Comparison of ENCODE assay signal across 22 cellular contexts in the genomic region with DNA sequence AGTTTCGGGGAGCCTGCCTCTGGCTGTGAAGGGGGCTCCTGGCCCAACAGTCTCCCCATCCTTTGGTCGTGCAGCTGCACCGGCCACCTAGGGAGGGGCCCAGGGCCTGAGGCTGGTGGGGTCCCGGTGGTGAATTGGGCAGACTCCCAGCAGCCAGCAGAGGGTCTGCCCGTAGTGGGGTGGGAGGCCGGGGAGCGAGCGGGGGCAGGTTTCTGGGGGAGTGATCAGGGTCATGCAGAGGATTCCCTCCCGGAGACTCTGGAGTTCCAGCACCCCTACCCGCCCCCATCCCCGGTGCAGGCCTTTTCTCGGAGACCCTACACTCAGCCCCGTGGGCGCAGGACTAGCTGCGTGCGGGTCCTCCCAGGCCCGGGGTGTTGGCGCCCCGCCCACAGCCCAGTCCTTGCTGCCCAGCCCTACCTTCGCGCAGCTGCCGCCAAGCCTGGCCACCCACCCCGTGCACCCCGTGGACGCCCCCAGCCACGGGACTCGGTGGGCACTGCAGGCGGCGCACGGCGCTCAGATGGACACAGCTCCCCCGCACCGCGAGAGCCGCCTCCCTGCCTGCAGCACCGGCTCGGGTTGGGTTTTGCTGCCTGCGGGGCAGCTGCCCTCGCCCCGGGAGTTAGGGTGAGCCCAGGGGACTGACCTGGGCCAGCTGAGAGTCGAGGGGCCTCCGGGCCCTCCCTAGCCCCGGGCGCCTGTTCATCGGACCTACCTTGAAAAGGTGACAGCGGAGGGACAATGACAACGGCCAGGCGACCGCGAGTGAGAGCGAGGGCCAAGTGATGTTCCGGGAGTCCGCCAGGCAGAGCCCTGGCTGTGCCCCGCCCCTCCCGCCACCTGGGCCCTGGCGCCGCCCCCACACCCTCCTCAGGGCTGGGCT. TPM values are rescaled to one million over a fixed set of nuclear protein-coding genes. Genes with fewer than 3 reads are reported as not detected.
DNase-seq lines count a peak whose midpoint lies in the region; ATAC-seq, FAIRE-seq and TF ChIP-seq lines count a peak whose summit lies in the region.
"Had no signal": no experiment of that assay in that cellular context is flagged by ENCODE, and none has a peak within 500 bp of the region (broad histone marks: within the 10 kb centered on the region; RNA-seq: fewer than 3 reads in every experiment).

A gene with protein sequence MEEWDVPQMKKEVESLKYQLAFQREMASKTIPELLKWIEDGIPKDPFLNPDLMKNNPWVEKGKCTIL (minus strand): TSS at position 787 of the 886 bp plus-strand sequence. CDS start 1,657 bp downstream, outside the sequence.

- TF ChIP-seq POLR2A in K562 (conservative IDR thresholded peaks at IDR 0.05) (no peak; the same call in 1 of the 2 replicates), thyroid gland (IDR thresholded peaks at IDR 0.05) (no peak)

- H2AFZ ChIP-seq in K562 (ENCODE audit: low read depth, low read length) (no peak within 1 kb of the TSS), mesenchymal stem cell (ENCODE audit: low read depth, low read length) (peak within 1 kb of the TSS; percentile 6)

- peak within 1 kb of the TSS; percentile 57 for H3K4me3 ChIP-seq in HUES6 (ENCODE audit: low read depth, low read length)
- no peak within 1 kb of the TSS for H3K4me3 ChIP-seq in K562
- H3K4me3 ChIP-seq in mesenchymal stem cell (ENCODE audit: insufficient read depth in 1 of 2, low read depth in 1 of 2, low read length in 2 of 2) = no peak within 1 kb of the TSS
- H3K4me3 ChIP-seq in thyroid gland (replicated peaks in 1 of 3) = no peak within 1 kb of the TSS

- no TSS peak for BruUV-seq in K562 (replicated peaks; lab: Mats Ljungman, UMichigan)

- ATAC-seq in K562 (peak; percentile 49), GM21367 (IDR thresholded peaks at IDR 0.05; ENCODE audit: unreplicated experiment) (no peak)
- ATAC-seq: left lobe of liver, sciatic nerve had no signal

- H3K18ac ChIP-seq in mesenchymal stem cell (ENCODE audit: low read depth in 1 of 2, low read length in 2 of 2) = no peak within 1 kb of the TSS

- no peak within 1 kb of the TSS for H3K4me3 Mint-ChIP-seq in osteocyte (ENCODE audit: unreplicated experiment)
- H3K4me3 Mint-ChIP-seq: CD8-positive, alpha-beta memory T cell; natural killer cell had no signal

- TF ChIP-seq EP300 in K562 (IDR thresholded peaks at IDR 0.05; ENCODE audit: low read length) = no peak

- no peaks in the 10 kb centered on the region for H3K9me3 Mint-ChIP-seq in osteocyte (ENCODE audit: unreplicated experiment)
- H3K9me3 Mint-ChIP-seq: natural killer cell had no signal

- POLR2A ChIA-PET in K562 (lab: Yijun Ruan, JAX) = interaction anchor here (0.6 to 1.6 kb wide), 5 partner anchors 12 to 297 kb away, joined by 3 to 6 read pairs (median 4); partner anchors contain the start of genes CHTF18 and RPUSD1

- peak within 1 kb of the TSS; percentile 17 for H3K9ac ChIP-seq in HUES6 (ENCODE audit: low read length)
- peak within 1 kb of the TSS in 1 of 2 experiments; percentile 14; a peak in 2 of 4 replicates for H3K9ac ChIP-seq in K562 (ENCODE audit: insufficient read depth in 1 of 2, low read depth in 2 of 2, low read length in 2 of 2)
- no peak within 1 kb of the TSS for H3K9ac ChIP-seq in mesenchymal stem cell (ENCODE audit: low read length)

- peak within 1 kb of the TSS in 1 of 2 experiments; percentile 24 for H3K4ac ChIP-seq in mesenchymal stem cell (ENCODE audit: low read depth in 1 of 2, low read length in 2 of 2)

- FAIRE-seq in K562 (lab: Jason Lieb, UNC) = no peak
- FAIRE-seq: GM18507 had no signal

- H3K79me2 ChIP-seq in K562 (ENCODE audit: control insufficient read depth, insufficient read depth, low read length) = no peaks in the 10 kb centered on the region

- intact Hi-C loops in K562 (cut with micrococcal nuclease) = no loop called here
- intact Hi-C loops in thyroid gland (cut with DNase I) = no loop called here

- in situ Hi-C loops in K562 (cut with MboI) = no loop called here

- no peaks in the 10 kb centered on the region for H3K9me3 ChIP-seq in HUES6 (ENCODE audit: control insufficient read depth, insufficient read depth, low read depth, low read length)
- no peaks in the 10 kb centered on the region for H3K9me3 ChIP-seq in K562 (replicated peaks; ENCODE audit: control insufficient read depth, insufficient read depth, low read depth, low read length)
- H3K9me3 ChIP-seq in mesenchymal stem cell (ENCODE audit: control insufficient read depth, low read length) = no peaks in the 10 kb centered on the region
- no peaks in the 10 kb centered on the region for H3K9me3 ChIP-seq in thyroid gland

- TF ChIP-seq CTCF in K562 (IDR thresholded peaks at IDR 0.05 in 2 of 3, conservative IDR thresholded peaks at IDR 0.05 in 1 of 3; ENCODE audit: insufficient read depth in 2 of 3, low read depth in 1 of 3, low read length in 3 of 3) (no peak), osteocyte (IDR thresholded peaks at IDR 0.05) (no peak), thyroid gland (IDR thresholded peaks at IDR 0.05) (no peak)

- TF ChIP-seq RAD21 in K562 (CRISPR knock-in tag; conservative IDR thresholded peaks at IDR 0.05 in 1 of 2, IDR thresholded peaks at IDR 0.05 in 1 of 2) = no peak

- H3K14ac ChIP-seq in mesenchymal stem cell (ENCODE audit: low read length in 2 of 2) = peak within 1 kb of the TSS in 1 of 2 experiments; percentile 22

- CTCF ChIA-PET in K562 (lab: Yijun Ruan, JAX; ENCODE audit: low intra/inter-chr PET ratio) = no interaction called here

- H2BK5ac ChIP-seq in mesenchymal stem cell (ENCODE audit: low read depth, low read length, poor library complexity, severe bottlenecking) = no peak within 1 kb of the TSS

- DNase-seq in DMS 273 (lab: John Stamatoyannopoulos, UW; ENCODE audit: unreplicated experiment) (peak; percentile 65), DMS 273 treated with DMSO at 0.1 percent for 48 hours (lab: John Stamatoyannopoulos, UW) (no peak), K562 (ENCODE audit: extremely low read depth in 1 of 4, low spot score in 3 of 4) (peak; percentile 46 to 78 (median 64)), mesenchymal stem cell (no peak), osteocyte (ENCODE audit: extremely low spot score, unreplicated experiment) (no peak), thyroid gland (no peak)
- DNase-seq: activated CD4-positive, alpha-beta T cell treated with anti-CD3 and anti-CD28 coated beads for 4 hours; activated T-cell treated with anti-CD3 and anti-CD28 coated beads for 4 hours; CD8-positive, alpha-beta memory T cell; cerebellar nuclear complex; GOT3; natural killer cell; NCI-H2081 treated with DMSO at 0.1 percent for 48 hours; stimulated activated naive CD4-positive, alpha-beta T cell treated with Interleukin-2 at 50 U/mL for 16 hours had no signal

- H3K27me3 Mint-ChIP-seq in osteocyte (ENCODE audit: unreplicated experiment) = no peaks in the 10 kb centered on the region

- peaks cover 21% of the 10 kb centered on the region for H3K36me3 ChIP-seq in HUES6 (ENCODE audit: control insufficient read depth, insufficient read depth, low read length)
- H3K36me3 ChIP-seq in K562 (ENCODE audit: control insufficient read depth, insufficient read depth, low read length) = peaks cover 15% of the 10 kb centered on the region; the same call in 1 of the 3 replicates
- peaks cover 0 to 29% of the 10 kb centered on the region in 2 experiments for H3K36me3 ChIP-seq in mesenchymal stem cell (ENCODE audit: control insufficient read depth in 1 of 2, insufficient read depth in 2 of 2, low read depth in 1 of 2, low read length in 2 of 2)
- no peaks in the 10 kb centered on the region for H3K36me3 ChIP-seq in thyroid gland

- H3K27me3 ChIP-seq in HUES6 (ENCODE audit: control insufficient read depth, insufficient read depth, low read length) (peaks cover 56% of the 10 kb centered on the region), K562 (ENCODE audit: control insufficient read depth in 2 of 2, insufficient read depth in 2 of 2, low read length in 2 of 2) (no peaks in the 10 kb centered on the region), mesenchymal stem cell (ENCODE audit: control insufficient read depth in 1 of 2, insufficient read depth in 1 of 2, low read length in 2 of 2) (peaks cover 45 to 46% of the 10 kb centered on the region in 2 experiments), thyroid gland (peaks cover 8% of the 10 kb centered on the region)

- peak within 1 kb of the TSS in 1 of 2 experiments; percentile 44 for H3K23ac ChIP-seq in mesenchymal stem cell (ENCODE audit: low read length in 2 of 2)

- no peak within 1 kb of the TSS for H2BK120ac ChIP-seq in mesenchymal stem cell (ENCODE audit: low read depth, low read length)

- no peak within 1 kb of the TSS for H2BK15ac ChIP-seq in mesenchymal stem cell (ENCODE audit: low read depth, poor library complexity, severe bottlenecking)

- H4K20me1 ChIP-seq in K562 (replicated peaks; ENCODE audit: control insufficient read depth, insufficient read depth, low read length) = peaks cover 11% of the 10 kb centered on the region

- no peak within 1 kb of the TSS for H3K27ac Mint-ChIP-seq in osteocyte (ENCODE audit: unreplicated experiment)
- H3K27ac Mint-ChIP-seq: CD8-positive, alpha-beta memory T cell; natural killer cell had no signal

- H3K36me3 Mint-ChIP-seq in osteocyte (ENCODE audit: unreplicated experiment) = no peaks in the 10 kb centered on the region
- H3K36me3 Mint-ChIP-seq: CD8-positive, alpha-beta memory T cell; natural killer cell had no signal

- no peaks in the 10 kb centered on the region for H3K4me1 Mint-ChIP-seq in osteocyte (ENCODE audit: unreplicated experiment)
- H3K4me1 Mint-ChIP-seq: CD8-positive, alpha-beta memory T cell; natural killer cell had no signal

- WGBS in K562 (ENCODE audit: insufficient coverage, low coverage, missing lambda C conversion rate) = 7% methylated on average over 27 of the region's 57 CpGs
- 7% methylated on average over 48 of the region's 57 CpGs for WGBS in mesenchymal stem cell
- WGBS in thyroid gland, 2 donors = 2 to 17% methylated on average over 6 to 9 of the region's 57 CpGs

- H3K4me2 ChIP-seq in K562 (ENCODE audit: insufficient read depth, low read length) = no peak within 1 kb of the TSS
- peak within 1 kb of the TSS; percentile 60 for H3K4me2 ChIP-seq in mesenchymal stem cell (ENCODE audit: low read length, poor library complexity, severe bottlenecking)

- H3K4me1 ChIP-seq in HUES6 (ENCODE audit: control insufficient read depth, insufficient read depth, low read length) (peaks cover 8% of the 10 kb centered on the region), K562 (replicated peaks in 1 of 2; ENCODE audit: control insufficient read depth in 2 of 2, insufficient read depth in 2 of 2, low read length in 2 of 2) (peaks cover 2 to 88% of the 10 kb centered on the region in 2 experiments; a peak in 3 of 5 replicates), mesenchymal stem cell (ENCODE audit: control insufficient read depth, insufficient read depth, low read depth, low read length) (peaks cover 12% of the 10 kb centered on the region), thyroid gland (no peaks in the 10 kb centered on the region)

- no peak within 1 kb of the TSS for H2BK12ac ChIP-seq in mesenchymal stem cell (ENCODE audit: low read length in 2 of 2)

- no peaks in the 10 kb centered on the region for H3K79me1 ChIP-seq in mesenchymal stem cell (replicated peaks; ENCODE audit: low read length, poor library complexity, severe bottlenecking)

- no peaks in the 10 kb centered on the region for H3K9me1 ChIP-seq in K562 (ENCODE audit: control insufficient read depth, insufficient read depth, low read length)

- no peak within 1 kb of the TSS for H4K91ac ChIP-seq in mesenchymal stem cell (ENCODE audit: low read length)

- H4K8ac ChIP-seq in mesenchymal stem cell (ENCODE audit: low read length) = no peak within 1 kb of the TSS

- H2AK5ac ChIP-seq in mesenchymal stem cell (ENCODE audit: low read length, severe bottlenecking) = no peak within 1 kb of the TSS

- no peak within 1 kb of the TSS for H3K27ac ChIP-seq in HUES6 (ENCODE audit: low read depth, low read length)
- H3K27ac ChIP-seq in K562 (ENCODE audit: extremely low read depth, low read depth, low read length) = no peak within 1 kb of the TSS
- H3K27ac ChIP-seq in mesenchymal stem cell (ENCODE audit: low read length, poor library complexity, severe bottlenecking) = no peak within 1 kb of the TSS
- no peak within 1 kb of the TSS for H3K27ac ChIP-seq in thyroid gland

RNA-seq across cellular contexts. Expression of the gene that starts here (rescaled TPM):
- total RNA-seq in K562 (2011; cell fraction: chromatin; rRNA removed; ENCODE audit: low replicate concordance) = not detected in 2 replicates
- total RNA-seq in K562 (2011; cell fraction: nucleolus; rRNA removed) = not detected in 2 replicates
- not detected in 2 replicates for total RNA-seq in K562 (2011; cell fraction: nucleoplasm; rRNA removed)
- not detected in 2 replicates for total RNA-seq in K562 (2014; rRNA removed)
- total RNA-seq in K562 (2014; rRNA removed; fragmentation: Illumina TruSeq; extraction: Trizol) = not detected in 2 replicates
- not detected in 2 replicates for total RNA-seq in K562 (2015; rRNA removed; fragmentation: Illumina TruSeq; extraction: Trizol)
- total RNA-seq in K562 (2021) = not detected in 2 replicates
- not detected in 2 replicates for polyA plus RNA-seq in K562 (2011; rRNA removed)
- not detected in 2 replicates for polyA plus RNA-seq in K562 (2011; cell fraction: cytosol; rRNA removed)
- polyA plus RNA-seq in K562 (2011; cell fraction: nucleus; rRNA removed) = not detected in 2 replicates
- polyA plus RNA-seq in K562 (2012) = 1.00 and 1.4 TPM in 2 replicates
- not detected in 2 replicates for polyA plus RNA-seq in K562 (2014; fragmentation: Illumina TruSeq; extraction: Trizol)
- not detected for polyA plus RNA-seq in K562 (2014; fragmentation: Nextera tagmentation; extraction: Ambion mirVana)
- not detected in 2 replicates for polyA plus RNA-seq in K562 (2014; rRNA removed)
- not detected in 2 replicates for polyA minus RNA-seq in K562 (2011; rRNA and poly(A)+ RNA removed)
- polyA minus RNA-seq in K562 (2011; cell fraction: cytosol; rRNA and poly(A)+ RNA removed) = not detected in 2 replicates
- not detected in 2 replicates for polyA minus RNA-seq in K562 (2011; cell fraction: nucleus; rRNA and poly(A)+ RNA removed)
- polyA plus RNA-seq in mesenchymal stem cell (2013, experiment 1 of 2) = not detected
- not detected for polyA plus RNA-seq in mesenchymal stem cell (2013, experiment 2 of 2)
- not detected in 2 replicates for total RNA-seq in osteocyte
- total RNA-seq in thyroid gland = not detected
- total RNA-seq: A172; CD8-positive, alpha-beta memory T cell; left lobe of liver; LHCN-M2; natural killer cell; sciatic nerve; T-helper 1 cell treated with Interleukin-12 subunit alpha and Interleukin-12 subunit beta and Interleukin-4 antibody, amounts not matched to agents 30 ng/mL and 1 ng/mL, for 36 hours had no signal
- polyA plus RNA-seq: CD8-positive, alpha-beta memory T cell had no signal

Comparison
In these comparisons a context has a peak if more than half of its experiments do, and no peak if none do; other contexts are left out.
1. DNase-seq: peak in DMS 273 (single experiment) and K562 (4 of 4); none in DMS 273 treated with DMSO at 0.1 percent for 48 hours (single experiment), mesenchymal stem cell (single experiment), osteocyte (single experiment) and thyroid gland (0 of 2).